Comparison of ENCODE assay signal across 1 cellular context in the genomic region with DNA sequence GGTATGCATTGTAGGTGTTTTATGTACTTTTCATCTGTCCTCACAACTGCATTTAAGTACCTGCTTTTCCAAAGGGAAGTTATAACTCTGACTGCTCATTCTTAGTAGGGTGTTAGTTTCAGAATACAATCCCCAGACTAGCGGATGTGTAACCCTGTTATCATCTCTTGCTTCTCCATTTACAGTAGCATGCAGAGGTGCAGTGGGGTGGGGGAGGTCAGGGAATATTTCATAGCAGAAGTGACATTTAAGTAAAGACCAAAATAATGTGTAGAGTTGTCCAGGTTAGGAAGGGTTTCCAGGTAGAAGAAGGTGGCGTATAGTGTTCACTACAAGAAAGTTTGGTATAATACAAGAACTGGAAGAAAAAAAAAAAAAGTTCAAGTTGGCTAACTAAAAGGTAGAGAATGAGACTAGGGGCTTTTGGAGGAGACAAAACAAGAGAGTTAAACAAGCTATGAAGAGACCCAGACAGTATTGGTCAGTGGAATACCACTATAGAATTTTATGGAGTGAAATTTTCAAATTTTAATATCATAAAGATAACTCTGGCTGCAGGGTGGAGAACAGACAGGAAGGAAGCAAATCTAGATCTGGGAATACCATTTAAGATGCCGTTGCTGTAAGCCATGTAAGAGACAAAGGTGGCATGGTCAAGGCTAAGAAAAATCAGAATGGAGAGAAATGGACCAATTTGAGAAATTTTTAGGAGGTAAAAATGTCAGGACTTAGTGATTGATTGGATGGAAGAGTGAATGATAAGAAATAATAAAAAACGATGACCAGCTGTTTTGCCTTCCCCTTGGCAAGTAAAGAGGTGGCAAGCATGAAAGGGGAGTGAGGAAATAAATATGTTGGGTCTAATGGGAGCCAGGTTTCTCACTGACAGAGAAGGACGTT.
TF ChIP-seq lines count a peak whose summit lies in the region.

No MANE protein-coding gene starts in this region.

TF ChIP-seq in K562, 482 proteins besides CTCF, POLR2A, EP300 and RAD21 (continued from another document and continues in another):
- TF ChIP-seq, protein P1, sequence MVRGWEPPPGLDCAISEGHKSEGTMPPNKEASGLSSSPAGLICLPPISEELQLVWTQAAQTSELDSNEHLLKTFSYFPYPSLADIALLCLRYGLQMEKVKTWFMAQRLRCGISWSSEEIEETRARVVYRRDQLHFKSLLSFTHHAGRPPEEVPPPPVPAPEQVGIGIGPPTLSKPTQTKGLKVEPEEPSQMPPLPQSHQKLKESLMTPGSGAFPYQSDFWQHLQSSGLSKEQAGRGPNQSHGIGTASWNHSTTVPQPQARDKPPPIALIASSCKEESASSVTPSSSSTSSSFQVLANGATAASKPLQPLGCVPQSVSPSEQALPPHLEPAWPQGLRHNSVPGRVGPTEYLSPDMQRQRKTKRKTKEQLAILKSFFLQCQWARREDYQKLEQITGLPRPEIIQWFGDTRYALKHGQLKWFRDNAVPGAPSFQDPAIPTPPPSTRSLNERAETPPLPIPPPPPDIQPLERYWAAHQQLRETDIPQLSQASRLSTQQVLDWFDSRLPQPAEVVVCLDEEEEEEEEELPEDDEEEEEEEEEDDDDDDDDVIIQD (CRISPR knock-in tag; IDR thresholded peaks at IDR 0.05): no peak
- no peak for TF ChIP-seq IFI16 (CRISPR knock-in tag; IDR thresholded peaks at IDR 0.05)
- TF ChIP-seq XRCC4 (IDR thresholded peaks at IDR 0.05; ENCODE audit: extremely low read depth, insufficient read depth, insufficient read length): no peak
- TF ChIP-seq CREB1 (IDR thresholded peaks at IDR 0.05): no peak
- no peak for TF ChIP-seq CREB1 (CRISPR knock-in tag; IDR thresholded peaks at IDR 0.05)
- TF ChIP-seq NCOA4 (IDR thresholded peaks at IDR 0.05; ENCODE audit: partially characterized antibody): no peak
- TF ChIP-seq CXXC5 (CRISPR knock-in tag; IDR thresholded peaks at IDR 0.05): 0 out of 2 replicates have a peak, but pooled peaks have one; percentile 29
- no peak for TF ChIP-seq BHLHE40 (IDR thresholded peaks at IDR 0.05; ENCODE audit: low read length)
- TF ChIP-seq ZNF316 (IDR thresholded peaks at IDR 0.05): peak; percentile 30; the same call in 1 of the 2 replicates
- TF ChIP-seq, protein P2, sequence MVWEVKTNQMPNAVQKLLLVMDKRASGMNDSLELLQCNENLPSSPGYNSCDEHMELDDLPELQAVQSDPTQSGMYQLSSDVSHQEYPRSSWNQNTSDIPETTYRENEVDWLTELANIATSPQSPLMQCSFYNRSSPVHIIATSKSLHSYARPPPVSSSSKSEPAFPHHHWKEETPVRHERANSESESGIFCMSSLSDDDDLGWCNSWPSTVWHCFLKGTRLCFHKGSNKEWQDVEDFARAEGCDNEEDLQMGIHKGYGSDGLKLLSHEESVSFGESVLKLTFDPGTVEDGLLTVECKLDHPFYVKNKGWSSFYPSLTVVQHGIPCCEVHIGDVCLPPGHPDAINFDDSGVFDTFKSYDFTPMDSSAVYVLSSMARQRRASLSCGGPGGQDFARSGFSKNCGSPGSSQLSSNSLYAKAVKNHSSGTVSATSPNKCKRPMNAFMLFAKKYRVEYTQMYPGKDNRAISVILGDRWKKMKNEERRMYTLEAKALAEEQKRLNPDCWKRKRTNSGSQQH (CRISPR knock-in tag; IDR thresholded peaks at IDR 0.05): no peak
- TF ChIP-seq, protein P3, sequence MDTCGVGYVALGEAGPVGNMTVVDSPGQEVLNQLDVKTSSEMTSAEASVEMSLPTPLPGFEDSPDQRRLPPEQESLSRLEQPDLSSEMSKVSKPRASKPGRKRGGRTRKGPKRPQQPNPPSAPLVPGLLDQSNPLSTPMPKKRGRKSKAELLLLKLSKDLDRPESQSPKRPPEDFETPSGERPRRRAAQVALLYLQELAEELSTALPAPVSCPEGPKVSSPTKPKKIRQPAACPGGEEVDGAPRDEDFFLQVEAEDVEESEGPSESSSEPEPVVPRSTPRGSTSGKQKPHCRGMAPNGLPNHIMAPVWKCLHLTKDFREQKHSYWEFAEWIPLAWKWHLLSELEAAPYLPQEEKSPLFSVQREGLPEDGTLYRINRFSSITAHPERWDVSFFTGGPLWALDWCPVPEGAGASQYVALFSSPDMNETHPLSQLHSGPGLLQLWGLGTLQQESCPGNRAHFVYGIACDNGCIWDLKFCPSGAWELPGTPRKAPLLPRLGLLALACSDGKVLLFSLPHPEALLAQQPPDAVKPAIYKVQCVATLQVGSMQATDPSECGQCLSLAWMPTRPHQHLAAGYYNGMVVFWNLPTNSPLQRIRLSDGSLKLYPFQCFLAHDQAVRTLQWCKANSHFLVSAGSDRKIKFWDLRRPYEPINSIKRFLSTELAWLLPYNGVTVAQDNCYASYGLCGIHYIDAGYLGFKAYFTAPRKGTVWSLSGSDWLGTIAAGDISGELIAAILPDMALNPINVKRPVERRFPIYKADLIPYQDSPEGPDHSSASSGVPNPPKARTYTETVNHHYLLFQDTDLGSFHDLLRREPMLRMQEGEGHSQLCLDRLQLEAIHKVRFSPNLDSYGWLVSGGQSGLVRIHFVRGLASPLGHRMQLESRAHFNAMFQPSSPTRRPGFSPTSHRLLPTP (IDR thresholded peaks at IDR 0.05; ENCODE audit: borderline replicate concordance, extremely low read depth, insufficient read length): no peak
- 0 out of 2 replicates have a peak, but pooled peaks have one; percentile 13 for TF ChIP-seq CTBP1 (IDR thresholded peaks at IDR 0.05; ENCODE audit: borderline replicate concordance)
- TF ChIP-seq, protein P4, sequence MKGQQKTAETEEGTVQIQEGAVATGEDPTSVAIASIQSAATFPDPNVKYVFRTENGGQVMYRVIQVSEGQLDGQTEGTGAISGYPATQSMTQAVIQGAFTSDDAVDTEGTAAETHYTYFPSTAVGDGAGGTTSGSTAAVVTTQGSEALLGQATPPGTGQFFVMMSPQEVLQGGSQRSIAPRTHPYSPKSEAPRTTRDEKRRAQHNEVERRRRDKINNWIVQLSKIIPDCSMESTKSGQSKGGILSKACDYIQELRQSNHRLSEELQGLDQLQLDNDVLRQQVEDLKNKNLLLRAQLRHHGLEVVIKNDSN (CRISPR knock-in tag; IDR thresholded peaks at IDR 0.05): no peak
- TF ChIP-seq ZNF311 (CRISPR knock-in tag; IDR thresholded peaks at IDR 0.05): no peak
- TF ChIP-seq KAT7 (CRISPR knock-in tag; IDR thresholded peaks at IDR 0.05; ENCODE audit: borderline replicate concordance): no peak
- TF ChIP-seq, protein P5, sequence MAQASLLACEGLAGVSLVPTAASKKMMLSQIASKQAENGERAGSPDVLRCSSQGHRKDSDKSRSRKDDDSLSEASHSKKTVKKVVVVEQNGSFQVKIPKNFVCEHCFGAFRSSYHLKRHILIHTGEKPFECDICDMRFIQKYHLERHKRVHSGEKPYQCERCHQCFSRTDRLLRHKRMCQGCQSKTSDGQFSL (CRISPR knock-in tag; IDR thresholded peaks at IDR 0.05): no peak
- TF ChIP-seq, protein P5 (tag; IDR thresholded peaks at IDR 0.05): 0 out of 4 replicates have a peak, but pooled peaks of 1 of the 2 experiments have one; percentile 31
- no peak for TF ChIP-seq ZNF717 (CRISPR knock-in tag; IDR thresholded peaks at IDR 0.05)
- TF ChIP-seq SUPT5H (IDR thresholded peaks at IDR 0.05): no peak
- TF ChIP-seq U2AF1 (optimal IDR thresholded peaks at IDR 0.05; ENCODE audit: low read depth, low read length): no peak
- TF ChIP-seq SMARCB1 (IDR thresholded peaks at IDR 0.05; ENCODE audit: insufficient read length, low read depth): no peak
- TF ChIP-seq, protein P6, sequence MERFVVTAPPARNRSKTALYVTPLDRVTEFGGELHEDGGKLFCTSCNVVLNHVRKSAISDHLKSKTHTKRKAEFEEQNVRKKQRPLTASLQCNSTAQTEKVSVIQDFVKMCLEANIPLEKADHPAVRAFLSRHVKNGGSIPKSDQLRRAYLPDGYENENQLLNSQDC (CRISPR knock-in tag; IDR thresholded peaks at IDR 0.05): no peak
- TF ChIP-seq, protein P7, sequence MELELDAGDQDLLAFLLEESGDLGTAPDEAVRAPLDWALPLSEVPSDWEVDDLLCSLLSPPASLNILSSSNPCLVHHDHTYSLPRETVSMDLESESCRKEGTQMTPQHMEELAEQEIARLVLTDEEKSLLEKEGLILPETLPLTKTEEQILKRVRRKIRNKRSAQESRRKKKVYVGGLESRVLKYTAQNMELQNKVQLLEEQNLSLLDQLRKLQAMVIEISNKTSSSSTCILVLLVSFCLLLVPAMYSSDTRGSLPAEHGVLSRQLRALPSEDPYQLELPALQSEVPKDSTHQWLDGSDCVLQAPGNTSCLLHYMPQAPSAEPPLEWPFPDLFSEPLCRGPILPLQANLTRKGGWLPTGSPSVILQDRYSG (tag; conservative IDR thresholded peaks at IDR 0.05; ENCODE audit: low read depth): no peak
- no peak for TF ChIP-seq SMARCA5 (IDR thresholded peaks at IDR 0.05)
- TF ChIP-seq TAL1 (IDR thresholded peaks at IDR 0.05): no peak
- no peak for TF ChIP-seq ZNF695 (CRISPR knock-in tag; IDR thresholded peaks at IDR 0.05)
- no peak for TF ChIP-seq ZKSCAN8 (CRISPR knock-in tag; IDR thresholded peaks at IDR 0.05)
- no peak for TF ChIP-seq PHF21A (IDR thresholded peaks at IDR 0.05; ENCODE audit: borderline replicate concordance, low read depth)
- no peak for TF ChIP-seq JUNB (CRISPR knock-in tag; conservative IDR thresholded peaks at IDR 0.05)
- TF ChIP-seq ILF3 (IDR thresholded peaks at IDR 0.05; ENCODE audit: borderline replicate concordance): no peak
- TF ChIP-seq HSF4 (CRISPR knock-in tag; IDR thresholded peaks at IDR 0.05; ENCODE audit: borderline replicate concordance): no peak
- TF ChIP-seq MEF2A (IDR thresholded peaks at IDR 0.05; ENCODE audit: control insufficient read depth, low read depth, low read length): no peak
- no peak for TF ChIP-seq TRIM28 (IDR thresholded peaks at IDR 0.05)
- no peak for TF ChIP-seq SRSF7 (optimal IDR thresholded peaks at IDR 0.05; ENCODE audit: low read depth, low read length)
- TF ChIP-seq, protein P8, sequence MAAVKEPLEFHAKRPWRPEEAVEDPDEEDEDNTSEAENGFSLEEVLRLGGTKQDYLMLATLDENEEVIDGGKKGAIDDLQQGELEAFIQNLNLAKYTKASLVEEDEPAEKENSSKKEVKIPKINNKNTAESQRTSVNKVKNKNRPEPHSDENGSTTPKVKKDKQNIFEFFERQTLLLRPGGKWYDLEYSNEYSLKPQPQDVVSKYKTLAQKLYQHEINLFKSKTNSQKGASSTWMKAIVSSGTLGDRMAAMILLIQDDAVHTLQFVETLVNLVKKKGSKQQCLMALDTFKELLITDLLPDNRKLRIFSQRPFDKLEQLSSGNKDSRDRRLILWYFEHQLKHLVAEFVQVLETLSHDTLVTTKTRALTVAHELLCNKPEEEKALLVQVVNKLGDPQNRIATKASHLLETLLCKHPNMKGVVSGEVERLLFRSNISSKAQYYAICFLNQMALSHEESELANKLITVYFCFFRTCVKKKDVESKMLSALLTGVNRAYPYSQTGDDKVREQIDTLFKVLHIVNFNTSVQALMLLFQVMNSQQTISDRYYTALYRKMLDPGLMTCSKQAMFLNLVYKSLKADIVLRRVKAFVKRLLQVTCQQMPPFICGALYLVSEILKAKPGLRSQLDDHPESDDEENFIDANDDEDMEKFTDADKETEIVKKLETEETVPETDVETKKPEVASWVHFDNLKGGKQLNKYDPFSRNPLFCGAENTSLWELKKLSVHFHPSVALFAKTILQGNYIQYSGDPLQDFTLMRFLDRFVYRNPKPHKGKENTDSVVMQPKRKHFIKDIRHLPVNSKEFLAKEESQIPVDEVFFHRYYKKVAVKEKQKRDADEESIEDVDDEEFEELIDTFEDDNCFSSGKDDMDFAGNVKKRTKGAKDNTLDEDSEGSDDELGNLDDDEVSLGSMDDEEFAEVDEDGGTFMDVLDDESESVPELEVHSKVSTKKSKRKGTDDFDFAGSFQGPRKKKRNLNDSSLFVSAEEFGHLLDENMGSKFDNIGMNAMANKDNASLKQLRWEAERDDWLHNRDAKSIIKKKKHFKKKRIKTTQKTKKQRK (IDR thresholded peaks at IDR 0.05; ENCODE audit: borderline replicate concordance, low read depth, low read length): no peak
- no peak for TF ChIP-seq PTRF (tag; IDR thresholded peaks at IDR 0.05)
- TF ChIP-seq, protein P9, sequence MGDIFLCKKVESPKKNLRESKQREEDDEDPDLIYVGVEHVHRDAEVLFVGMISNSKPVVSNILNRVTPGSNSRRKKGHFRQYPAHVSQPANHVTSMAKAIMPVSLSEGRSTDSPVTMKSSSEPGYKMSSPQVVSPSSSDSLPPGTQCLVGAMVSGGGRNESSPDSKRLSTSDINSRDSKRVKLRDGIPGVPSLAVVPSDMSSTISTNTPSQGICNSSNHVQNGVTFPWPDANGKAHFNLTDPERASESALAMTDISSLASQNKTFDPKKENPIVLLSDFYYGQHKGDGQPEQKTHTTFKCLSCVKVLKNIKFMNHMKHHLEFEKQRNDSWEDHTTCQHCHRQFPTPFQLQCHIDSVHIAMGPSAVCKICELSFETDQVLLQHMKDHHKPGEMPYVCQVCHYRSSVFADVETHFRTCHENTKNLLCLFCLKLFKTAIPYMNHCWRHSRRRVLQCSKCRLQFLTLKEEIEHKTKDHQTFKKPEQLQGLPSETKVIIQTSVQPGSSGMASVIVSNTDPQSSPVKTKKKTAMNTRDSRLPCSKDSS (IDR thresholded peaks at IDR 0.05; ENCODE audit: low read depth, partially characterized antibody): no peak
- TF ChIP-seq, protein P10, sequence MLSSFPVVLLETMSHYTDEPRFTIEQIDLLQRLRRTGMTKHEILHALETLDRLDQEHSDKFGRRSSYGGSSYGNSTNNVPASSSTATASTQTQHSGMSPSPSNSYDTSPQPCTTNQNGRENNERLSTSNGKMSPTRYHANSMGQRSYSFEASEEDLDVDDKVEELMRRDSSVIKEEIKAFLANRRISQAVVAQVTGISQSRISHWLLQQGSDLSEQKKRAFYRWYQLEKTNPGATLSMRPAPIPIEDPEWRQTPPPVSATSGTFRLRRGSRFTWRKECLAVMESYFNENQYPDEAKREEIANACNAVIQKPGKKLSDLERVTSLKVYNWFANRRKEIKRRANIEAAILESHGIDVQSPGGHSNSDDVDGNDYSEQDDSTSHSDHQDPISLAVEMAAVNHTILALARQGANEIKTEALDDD (IDR thresholded peaks at IDR 0.05): peak; percentile 79
- no peak for TF ChIP-seq POLR3A (IDR thresholded peaks at IDR 0.05; ENCODE audit: borderline replicate concordance, extremely low read depth, insufficient read depth, insufficient read length)
- no peak for TF ChIP-seq ERF (CRISPR knock-in tag; IDR thresholded peaks at IDR 0.05)
- TF ChIP-seq HOXB6 (CRISPR knock-in tag; IDR thresholded peaks at IDR 0.05; ENCODE audit: borderline replicate concordance): no peak
- TF ChIP-seq, protein P11, sequence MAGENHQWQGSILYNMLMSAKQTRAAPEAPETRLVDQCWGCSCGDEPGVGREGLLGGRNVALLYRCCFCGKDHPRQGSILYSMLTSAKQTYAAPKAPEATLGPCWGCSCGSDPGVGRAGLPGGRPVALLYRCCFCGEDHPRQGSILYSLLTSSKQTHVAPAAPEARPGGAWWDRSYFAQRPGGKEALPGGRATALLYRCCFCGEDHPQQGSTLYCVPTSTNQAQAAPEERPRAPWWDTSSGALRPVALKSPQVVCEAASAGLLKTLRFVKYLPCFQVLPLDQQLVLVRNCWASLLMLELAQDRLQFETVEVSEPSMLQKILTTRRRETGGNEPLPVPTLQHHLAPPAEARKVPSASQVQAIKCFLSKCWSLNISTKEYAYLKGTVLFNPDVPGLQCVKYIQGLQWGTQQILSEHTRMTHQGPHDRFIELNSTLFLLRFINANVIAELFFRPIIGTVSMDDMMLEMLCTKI (IDR thresholded peaks at IDR 0.05; ENCODE audit: partially characterized antibody): no peak
- TF ChIP-seq ZNF146 (CRISPR knock-in tag; IDR thresholded peaks at IDR 0.05; ENCODE audit: unreplicated experiment): no peak
